ENCODE assay signal across 20 cellular contexts in genomic region chr6:149397384-149397783, GRCh38. TPM values are rescaled to one million over a fixed set of nuclear protein-coding genes. Genes with fewer than 3 reads are reported as not detected.
DNase-seq lines count a peak whose midpoint lies in the region; ATAC-seq and TF ChIP-seq lines count a peak whose summit lies in the region.
"Had no signal": no experiment of that assay in that cellular context is flagged by ENCODE, and none has a peak within 500 bp of the region (broad histone marks: within the 10 kb centered on the region; RNA-seq: fewer than 3 reads in every experiment).

No MANE protein-coding gene starts in this region.

- peaks cover 12 to 36% (median 23%) of the 10 kb centered on the region in 4 donors for H3K36me3 ChIP-seq in esophagus muscularis mucosa

- TF ChIP-seq EP300 in esophagus muscularis mucosa (IDR thresholded peaks at IDR 0.05): no peak

- 96% methylated on average over 6 of the region's 6 CpGs for WGBS in esophagus muscularis mucosa

- peak overlapping the region; percentile 59 for H3K27ac Mint-ChIP-seq in activated CD4-positive, alpha-beta T cell treated with anti-CD3 and anti-CD28 coated beads, Interleukin-2, amount 10 ng/mL, durations not matched to agents 24 days and 14 days
- H3K27ac Mint-ChIP-seq in activated naive CD8-positive, alpha-beta T cell: peak overlapping the region; percentile 61
- H3K27ac Mint-ChIP-seq in activated naive CD8-positive, alpha-beta T cell treated with anti-CD3 and anti-CD28 coated beads, Interleukin-2, amount 50 U/mL, for 24 hours: no peak overlapping the region
- peak overlapping the region; percentile 41 to 67 for H3K27ac Mint-ChIP-seq in T-cell
- H3K27ac Mint-ChIP-seq: H9 had no signal

- no peak overlapping the region for H3K4me3 ChIP-seq in esophagus muscularis mucosa
- H3K4me3 ChIP-seq: BLaER1, GM12878 had no signal

- no peak for ATAC-seq in activated naive CD8-positive, alpha-beta T cell treated with anti-CD3 and anti-CD28 coated beads, Interleukin-2, amount 50 U/mL, for 24 hours
- ATAC-seq in T-cell (replicated peaks in 1 of 4) (no peak), left lobe of liver (peak; percentile 82)
- ATAC-seq: GM12878 had no signal

- intact Hi-C loops in activated CD4-positive, alpha-beta T cell treated with anti-CD3 and anti-CD28 coated beads, Interleukin-2, amount 10 ng/mL, durations not matched to agents 24 days and 14 days (cut with micrococcal nuclease): no loop called here
- intact Hi-C loops in esophagus muscularis mucosa (cut with DNase I): no loop called here

- H3K36me3 Mint-ChIP-seq in activated CD4-positive, alpha-beta T cell treated with anti-CD3 and anti-CD28 coated beads, Interleukin-2, amount 10 ng/mL, durations not matched to agents 24 days and 14 days (ENCODE audit: low read depth): peaks cover 78% of the 10 kb centered on the region
- peaks cover 36% of the 10 kb centered on the region for H3K36me3 Mint-ChIP-seq in activated naive CD8-positive, alpha-beta T cell
- H3K36me3 Mint-ChIP-seq in activated naive CD8-positive, alpha-beta T cell treated with anti-CD3 and anti-CD28 coated beads, Interleukin-2, amount 50 U/mL, for 24 hours (ENCODE audit: low read depth): peaks cover 77% of the 10 kb centered on the region
- H3K36me3 Mint-ChIP-seq in T-cell: peaks cover 66% of the 10 kb centered on the region

- H3K4me3 Mint-ChIP-seq in activated CD4-positive, alpha-beta T cell treated with anti-CD3 and anti-CD28 coated beads, Interleukin-2, amount 10 ng/mL, durations not matched to agents 24 days and 14 days: no peak overlapping the region
- H3K4me3 Mint-ChIP-seq in activated naive CD8-positive, alpha-beta T cell: no peak overlapping the region
- H3K4me3 Mint-ChIP-seq in activated naive CD8-positive, alpha-beta T cell treated with anti-CD3 and anti-CD28 coated beads, Interleukin-2, amount 50 U/mL, for 24 hours: no peak overlapping the region
- no peak overlapping the region for H3K4me3 Mint-ChIP-seq in T-cell
- H3K4me3 Mint-ChIP-seq: CD14-positive monocyte, H9 had no signal

- H3K4me1 Mint-ChIP-seq in activated CD4-positive, alpha-beta T cell treated with anti-CD3 and anti-CD28 coated beads, Interleukin-2, amount 10 ng/mL, durations not matched to agents 24 days and 14 days: peaks cover 49% of the 10 kb centered on the region
- H3K4me1 Mint-ChIP-seq in activated naive CD8-positive, alpha-beta T cell (ENCODE audit: low read depth): peaks cover 44% of the 10 kb centered on the region
- peaks cover 33% of the 10 kb centered on the region for H3K4me1 Mint-ChIP-seq in activated naive CD8-positive, alpha-beta T cell treated with anti-CD3 and anti-CD28 coated beads, Interleukin-2, amount 50 U/mL, for 24 hours
- peaks cover 41 to 53% (median 50%) of the 10 kb centered on the region in 3 donors for H3K4me1 Mint-ChIP-seq in T-cell

- POLR2A ChIA-PET in T-cell (lab: Charles Lee): interaction anchor here (0.6 to 0.7 kb wide), 3 partner anchors 17 to 104 kb away, joined by 3 to 4 read pairs (median 3); no protein-coding TSS in a partner anchor

- no peaks in the 10 kb centered on the region for H3K9me3 Mint-ChIP-seq in activated CD4-positive, alpha-beta T cell treated with anti-CD3 and anti-CD28 coated beads, Interleukin-2, amount 10 ng/mL, durations not matched to agents 24 days and 14 days
- no peaks in the 10 kb centered on the region for H3K9me3 Mint-ChIP-seq in activated naive CD8-positive, alpha-beta T cell (ENCODE audit: low read depth)
- H3K9me3 Mint-ChIP-seq in activated naive CD8-positive, alpha-beta T cell treated with anti-CD3 and anti-CD28 coated beads, Interleukin-2, amount 50 U/mL, for 24 hours: no peaks in the 10 kb centered on the region
- no peaks in the 10 kb centered on the region for H3K9me3 Mint-ChIP-seq in T-cell
- H3K9me3 Mint-ChIP-seq: CD8-positive, alpha-beta memory T cell; H9 had no signal

- no peaks in the 10 kb centered on the region for H3K27me3 Mint-ChIP-seq in activated CD4-positive, alpha-beta T cell treated with anti-CD3 and anti-CD28 coated beads, Interleukin-2, amount 10 ng/mL, durations not matched to agents 24 days and 14 days
- no peaks in the 10 kb centered on the region for H3K27me3 Mint-ChIP-seq in activated naive CD8-positive, alpha-beta T cell
- H3K27me3 Mint-ChIP-seq in activated naive CD8-positive, alpha-beta T cell treated with anti-CD3 and anti-CD28 coated beads, Interleukin-2, amount 50 U/mL, for 24 hours: no peaks in the 10 kb centered on the region
- H3K27me3 Mint-ChIP-seq in T-cell: no peaks in the 10 kb centered on the region
- H3K27me3 Mint-ChIP-seq: CD8-positive, alpha-beta memory T cell had no signal

- TF ChIP-seq CTCF in esophagus muscularis mucosa (IDR thresholded peaks at IDR 0.05): no peak

- H3K27me3 ChIP-seq in esophagus muscularis mucosa: no peaks in the 10 kb centered on the region
- H3K27me3 ChIP-seq: BLaER1 had no signal

- DNase-seq in activated CD4-positive, alpha-beta T cell treated with anti-CD3 and anti-CD28 coated beads, Interleukin-2, amount 10 ng/mL, durations not matched to agents 24 days and 14 days: no peak
- no peak for DNase-seq in activated CD4-positive, alpha-beta T cell treated with anti-CD3 and anti-CD28 coated beads for 4 hours
- no peak for DNase-seq in activated naive CD8-positive, alpha-beta T cell treated with anti-CD3 and anti-CD28 coated beads, Interleukin-2, amount 50 U/mL, for 24 hours
- no peak for DNase-seq in T-cell
- DNase-seq in left lobe of liver (ENCODE audit: low spot score): no peak
- DNase-seq in inferior parietal cortex (ENCODE audit: extremely low spot score): no peak
- no peak for DNase-seq in esophagus muscularis mucosa (ENCODE audit: extremely low spot score)
- DNase-seq: 8988T; CD8-positive, alpha-beta memory T cell; COR-L47; DMS 273 treated with DMSO at 0.1 percent for 48 hours; DMS53; DND-41; EL; H9 had no signal

- no peak for TF ChIP-seq POLR2A in esophagus muscularis mucosa (IDR thresholded peaks at IDR 0.05; ENCODE audit: low read depth)

- CTCF ChIA-PET in T-cell (lab: Charles Lee): interaction anchor here (0.6 to 1.5 kb wide), 4 partner anchors 31 to 202 kb away, joined by 3 to 4 read pairs (median 3); no protein-coding TSS in a partner anchor

- H3K4me1 ChIP-seq in esophagus muscularis mucosa: peaks cover 0 to 9% (median 6%) of the 10 kb centered on the region in 4 donors
- H3K4me1 ChIP-seq: BLaER1 had no signal

- no peak overlapping the region for H3K27ac ChIP-seq in esophagus muscularis mucosa (replicated peaks in 1 of 4)
- H3K27ac ChIP-seq: BLaER1 had no signal

- H3K9me3 ChIP-seq in esophagus muscularis mucosa: no peaks in the 10 kb centered on the region

RNA-seq across cellular contexts. Expression of gene SUMO4, which starts 2.7 kb away (rescaled TPM):
- total RNA-seq in activated CD4-positive, alpha-beta T cell treated with anti-CD3 and anti-CD28 coated beads, Interleukin-2, amount 10 ng/mL, durations not matched to agents 24 days and 14 days: 10.1 and 10.9 TPM in 2 replicates
- 10 to 100 TPM in 1 of 5 donors, 1 to 10 TPM in 4; 5.7 to 11.4 (median 8.5) TPM for total RNA-seq in T-cell
- 1.1 TPM for total RNA-seq in left lobe of liver
- total RNA-seq in esophagus muscularis mucosa: 1 to 10 TPM in 2 of 4 donors, under 1 TPM in 2; 0.58 to 2.1 (median 1.0) TPM
- total RNA-seq: G401 had no signal
